ENCODE assay signal across 9 cellular contexts in genomic region chr20:37335642-37336368, GRCh38. TPM values are rescaled to one million over a fixed set of nuclear protein-coding genes. Genes with fewer than 3 reads are reported as not detected.
A peak's percentile ranks its signal among the peaks of the same experiment; 100 is the strongest.
DNase-seq lines count a peak whose midpoint lies in the region; ATAC-seq, FAIRE-seq and TF ChIP-seq lines count a peak whose summit lies in the region.
"Had no signal": no experiment of that assay in that cellular context is flagged by ENCODE, and none has a peak within 500 bp of the region (broad histone marks: within the 10 kb centered on the region; RNA-seq: fewer than 3 reads in every experiment).

No MANE protein-coding gene starts in this region.

- H3K4me1 ChIP-seq in astrocyte (ENCODE audit: insufficient read depth, low read length) (no peaks in the 10 kb centered on the region), osteoblast (ENCODE audit: insufficient read depth, low read length) (peaks cover 11% of the 10 kb centered on the region)

- peak; percentile 3 for ATAC-seq in GM18505 (IDR thresholded peaks at IDR 0.05; ENCODE audit: unreplicated experiment)
- peak; percentile 22 for ATAC-seq in HG03135 (IDR thresholded peaks at IDR 0.05; ENCODE audit: unreplicated experiment)
- no peak for ATAC-seq in GM18498 (IDR thresholded peaks at IDR 0.05; ENCODE audit: unreplicated experiment)

- H4K20me1 ChIP-seq in astrocyte (ENCODE audit: insufficient read depth, low read length): no peaks in the 10 kb centered on the region
- no peaks in the 10 kb centered on the region for H4K20me1 ChIP-seq in osteoblast (ENCODE audit: insufficient read depth, low read length)

- H3K9me3 Mint-ChIP-seq in astrocyte (ENCODE audit: unreplicated experiment): no peaks in the 10 kb centered on the region

- TF ChIP-seq POLR2A in GM18505 (IDR thresholded peaks at IDR 0.05; ENCODE audit: borderline replicate concordance, extremely low read depth, insufficient read depth, insufficient read length): no peak

- no peak overlapping the region for H3K27ac Mint-ChIP-seq in astrocyte (ENCODE audit: unreplicated experiment)

- H3K27ac ChIP-seq in astrocyte (ENCODE audit: low read depth, low read length): no peak overlapping the region
- H3K27ac ChIP-seq in osteoblast (ENCODE audit: low read depth, low read length): no peak overlapping the region
- H3K27ac ChIP-seq: neutrophil had no signal

- TF ChIP-seq CTCF in astrocyte (IDR thresholded peaks at IDR 0.05; ENCODE audit: insufficient read depth, low read depth, low read length): no peak
- TF ChIP-seq CTCF in osteoblast (IDR thresholded peaks at IDR 0.05; ENCODE audit: extremely low read depth, low read depth, low read length): no peak

- H3K27me3 Mint-ChIP-seq in astrocyte (ENCODE audit: low read depth, unreplicated experiment): peaks cover 2% of the 10 kb centered on the region

- H3K4me1 Mint-ChIP-seq in astrocyte (ENCODE audit: low read depth, unreplicated experiment): peaks cover 11% of the 10 kb centered on the region

- H3K9ac ChIP-seq in astrocyte (ENCODE audit: low read length): no peak overlapping the region

- H3K27me3 ChIP-seq in astrocyte (ENCODE audit: insufficient read depth, low read length) (no peaks in the 10 kb centered on the region), osteoblast (ENCODE audit: insufficient read depth, low read length) (no peaks in the 10 kb centered on the region)

- no peaks in the 10 kb centered on the region for H3K79me2 ChIP-seq in astrocyte (ENCODE audit: insufficient read depth, low read length)
- H3K79me2 ChIP-seq in osteoblast (ENCODE audit: insufficient read depth, low read length): no peaks in the 10 kb centered on the region

- DNase-seq in astrocyte (ENCODE audit: low read depth): no peak
- DNase-seq in osteoblast (ENCODE audit: insufficient read length, low spot score, missing footprints): peak; percentile 72
- no peak for DNase-seq in germinal center (ENCODE audit: low spot score)
- DNase-seq in NCI-H345 (lab: John Stamatoyannopoulos, UW): no peak
- DNase-seq in NK-92 treated with Interleukin-12 subunit alpha and Interleukin-12 subunit beta, amount 100 ng/mL, for 24 hours (lab: John Stamatoyannopoulos, UW): no peak

- peak overlapping the region; percentile 50 for H3K4me3 Mint-ChIP-seq in astrocyte (ENCODE audit: unreplicated experiment)

- H3K4me3 ChIP-seq in astrocyte (ENCODE audit: insufficient read depth, low read depth, low read length) (no peak overlapping the region), osteoblast (ENCODE audit: insufficient read depth, low read length) (no peak overlapping the region)

- no peaks in the 10 kb centered on the region for H3K36me3 Mint-ChIP-seq in astrocyte (ENCODE audit: low read depth, unreplicated experiment)

- peak overlapping the region; percentile 3 for H2AFZ ChIP-seq in astrocyte (ENCODE audit: low read depth, low read length)
- H2AFZ ChIP-seq in osteoblast (ENCODE audit: low read length): peak overlapping the region; percentile 76

- H3K4me2 ChIP-seq in astrocyte (ENCODE audit: low read length) (no peak overlapping the region), osteoblast (ENCODE audit: insufficient read depth, low read length) (no peak overlapping the region)

- H3K36me3 ChIP-seq in astrocyte (ENCODE audit: insufficient read depth, low read length): no peaks in the 10 kb centered on the region
- H3K36me3 ChIP-seq in osteoblast (ENCODE audit: insufficient read depth, low read length): no peaks in the 10 kb centered on the region
- H3K36me3 ChIP-seq: neutrophil had no signal

- H3K9me3 ChIP-seq in astrocyte (ENCODE audit: insufficient read depth, low read depth, low read length) (no peaks in the 10 kb centered on the region), osteoblast (ENCODE audit: low read depth, low read length) (no peaks in the 10 kb centered on the region)
- H3K9me3 ChIP-seq: neutrophil had no signal

- no peak for FAIRE-seq in astrocyte (lab: Jason Lieb, UNC)

RNA-seq across cellular contexts. Expression of gene SRC, which starts 10.1 kb away (rescaled TPM):
- total RNA-seq in astrocyte (33.4 and 33.7 TPM in 2 replicates), osteoblast (22.1 and 22.4 TPM in 2 replicates)

RNA-seq across cellular contexts. Expression of gene MANBAL, which starts 46.4 kb away (rescaled TPM):
- total RNA-seq in astrocyte: 39.4 and 41.2 TPM in 2 replicates
- total RNA-seq in osteoblast: 14.1 and 17.7 TPM in 2 replicates
